Comparison of ENCODE assay signal across 1 cellular context in the genomic region with DNA sequence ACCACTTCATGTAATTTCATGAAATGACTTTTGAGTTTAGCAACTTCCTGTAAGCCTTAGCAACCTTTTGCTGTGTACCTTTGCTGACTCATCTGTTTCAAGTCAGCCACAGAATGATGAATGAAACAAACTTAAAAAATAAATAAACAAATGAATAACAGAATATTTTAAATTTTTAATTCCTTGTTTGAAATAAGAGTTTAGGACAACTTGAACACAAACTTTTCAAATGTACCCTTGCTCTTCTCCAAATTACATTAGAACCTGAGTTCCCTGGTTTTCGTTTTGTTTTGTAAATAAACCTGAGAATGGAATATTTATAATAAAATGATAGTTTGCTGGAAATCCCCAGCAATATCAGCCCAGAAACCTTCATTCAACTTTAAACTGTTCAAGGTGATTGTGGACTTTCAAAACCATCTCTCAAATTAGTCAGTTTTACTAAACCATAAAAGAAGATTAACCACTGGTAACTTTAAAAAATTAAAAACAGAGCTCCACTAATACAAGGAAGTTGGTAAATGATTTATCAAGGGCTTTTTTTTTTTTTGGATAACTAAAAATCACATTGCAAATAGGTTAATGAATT.
A peak's percentile ranks its signal among the peaks of the same experiment; 100 is the strongest.
TF ChIP-seq lines count a peak whose summit lies in the region.

No MANE protein-coding gene starts in this region.

TF ChIP-seq in GM12878, 131 proteins besides CTCF, POLR2A, EP300 and RAD21 (continued from another document):
- TF ChIP-seq NKRF (conservative IDR thresholded peaks at IDR 0.05), result no peak
- TF ChIP-seq TAF1 (IDR thresholded peaks at IDR 0.05; ENCODE audit: borderline replicate concordance, low read depth, low read length), result no peak
- no peak for TF ChIP-seq ESRRA (IDR thresholded peaks at IDR 0.05; ENCODE audit: low read length)
- TF ChIP-seq NR2F1 (conservative IDR thresholded peaks at IDR 0.05), result no peak
- no peak for TF ChIP-seq PRDM15 (CRISPR knock-in tag; IDR thresholded peaks at IDR 0.05)
- peak; percentile 89 for TF ChIP-seq JUNB (IDR thresholded peaks at IDR 0.05)
- no peak for TF ChIP-seq MYC (IDR thresholded peaks at IDR 0.05; ENCODE audit: insufficient read depth, insufficient read length, insufficient replicate concordance, low read length, severe bottlenecking)
- no peak for TF ChIP-seq CHD4 (IDR thresholded peaks at IDR 0.05)
- 0 out of 2 replicates have a peak, but pooled peaks have one; percentile 6 for TF ChIP-seq PAX5 (IDR thresholded peaks at IDR 0.05; ENCODE audit: borderline replicate concordance, low read depth, low read length)
- peak; percentile 58; the same call in 1 of the 2 replicates for TF ChIP-seq FOXM1 (IDR thresholded peaks at IDR 0.05; ENCODE audit: low read depth, low read length)
- TF ChIP-seq, protein P1, sequence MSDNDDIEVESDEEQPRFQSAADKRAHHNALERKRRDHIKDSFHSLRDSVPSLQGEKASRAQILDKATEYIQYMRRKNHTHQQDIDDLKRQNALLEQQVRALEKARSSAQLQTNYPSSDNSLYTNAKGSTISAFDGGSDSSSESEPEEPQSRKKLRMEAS (IDR thresholded peaks at IDR 0.05; ENCODE audit: low read depth, low read length), result no peak
- no peak for TF ChIP-seq ZZZ3 (IDR thresholded peaks at IDR 0.05; ENCODE audit: control insufficient read depth, insufficient read length, low read depth)
- TF ChIP-seq SIN3A (IDR thresholded peaks at IDR 0.05; ENCODE audit: low read depth, low read length), result no peak
- TF ChIP-seq RB1 (IDR thresholded peaks at IDR 0.05; ENCODE audit: borderline replicate concordance), result no peak
- TF ChIP-seq REST (IDR thresholded peaks at IDR 0.05; ENCODE audit: low read depth, low read length), result no peak
- TF ChIP-seq SUPT20H (IDR thresholded peaks at IDR 0.05; ENCODE audit: borderline replicate concordance, control insufficient read depth, low read depth, low read length), result no peak
- TF ChIP-seq ZBTB11 (CRISPR knock-in tag; IDR thresholded peaks at IDR 0.05), result no peak
- TF ChIP-seq MTA3 (IDR thresholded peaks at IDR 0.05; ENCODE audit: borderline replicate concordance, low read length), result no peak
- no peak for TF ChIP-seq TBL1XR1 (IDR thresholded peaks at IDR 0.05; ENCODE audit: low read depth, low read length)
- TF ChIP-seq POLR2AphosphoS5 (IDR thresholded peaks at IDR 0.05; ENCODE audit: low read length), result no peak
- TF ChIP-seq CBX5 (IDR thresholded peaks at IDR 0.05; ENCODE audit: low read depth), result 0 out of 2 replicates have a peak, but pooled peaks have one; percentile 49
- peak; percentile 93; the same call in 1 of the 2 replicates for TF ChIP-seq BACH1 (IDR thresholded peaks at IDR 0.05; ENCODE audit: borderline replicate concordance)
- no peak for TF ChIP-seq CBFB (IDR thresholded peaks at IDR 0.05; ENCODE audit: low read depth)
- peak; percentile 87 for TF ChIP-seq NFIC (IDR thresholded peaks at IDR 0.05; ENCODE audit: low read depth, low read length)
- peak; percentile 61; the same call in 1 of the 2 replicates for TF ChIP-seq JUND (IDR thresholded peaks at IDR 0.05; ENCODE audit: low read depth, low read length)
- TF ChIP-seq MXI1 (IDR thresholded peaks at IDR 0.05; ENCODE audit: low read depth, low read length), result no peak
- peak; percentile 52; the same call in 1 of the 2 replicates for TF ChIP-seq MTA2 (IDR thresholded peaks at IDR 0.05; ENCODE audit: low read depth)
- no peak for TF ChIP-seq E4F1 (IDR thresholded peaks at IDR 0.05; ENCODE audit: borderline replicate concordance, partially characterized antibody)
- TF ChIP-seq RCOR1 (conservative IDR thresholded peaks at IDR 0.05; ENCODE audit: low read depth, low read length), result no peak
- TF ChIP-seq GABPA (IDR thresholded peaks at IDR 0.05; ENCODE audit: low read depth), result peak; percentile 45; the same call in 1 of the 2 replicates
- TF ChIP-seq IKZF1 (conservative IDR thresholded peaks at IDR 0.05), result no peak
- TF ChIP-seq ZBED1 (IDR thresholded peaks at IDR 0.05; ENCODE audit: borderline replicate concordance), result 0 out of 2 replicates have a peak, but pooled peaks have one; percentile 32
- TF ChIP-seq POLR2AphosphoS2 (IDR thresholded peaks at IDR 0.05; ENCODE audit: low read depth, low read length), result no peak
- TF ChIP-seq ETV6 (conservative IDR thresholded peaks at IDR 0.05 in 1 of 2, IDR thresholded peaks at IDR 0.05 in 1 of 2; ENCODE audit: borderline replicate concordance in 1 of 2, low read depth in 1 of 2), result peak in 1 of 2 experiments; percentile 47; a peak in 1 of 4 replicates
- TF ChIP-seq POU2F2 (IDR thresholded peaks at IDR 0.05; ENCODE audit: borderline replicate concordance, low read depth, low read length), result no peak
- TF ChIP-seq ASH2L (IDR thresholded peaks at IDR 0.05; ENCODE audit: borderline replicate concordance, low read depth), result no peak
- TF ChIP-seq IKZF2 (IDR thresholded peaks at IDR 0.05), result peak in 1 of 2 experiments; percentile 12; a peak in 1 of 4 replicates
- TF ChIP-seq RAD51 (IDR thresholded peaks at IDR 0.05), result no peak
- no peak for TF ChIP-seq ZNF207 (IDR thresholded peaks at IDR 0.05; ENCODE audit: borderline replicate concordance)
- no peak for TF ChIP-seq NR2C2 (IDR thresholded peaks at IDR 0.05; ENCODE audit: borderline replicate concordance, control insufficient read depth, insufficient read length, low read depth)
